ENCODE assay signal across 8 cellular contexts in genomic region chr2:171999604-172000469, GRCh38. TPM values are rescaled to one million over a fixed set of nuclear protein-coding genes. Genes with fewer than 3 reads are reported as not detected.
DNase-seq lines count a peak whose midpoint lies in the region; ATAC-seq and TF ChIP-seq lines count a peak whose summit lies in the region.

Gene METAP1D (plus strand): TSS chr2:171999953. CDS start chr2:171999970, 17 bp downstream.

- H3K9me3 Mint-ChIP-seq in activated T-helper 2 cell treated with anti-CD3 and anti-CD28 coated beads, Interferon-gamma antibody, Interleukin-2, Interleukin-4, amounts not matched to agents 10 μg/mL and 5 μg/mL and 100 μg/mL, durations not matched to agents 14 hours and 24 hours and 36 hours: no peaks in the 10 kb centered on the region
- no peaks in the 10 kb centered on the region for H3K9me3 Mint-ChIP-seq in natural killer cell treated with Interleukin-12 subunit alpha and Interleukin-12 subunit beta and Interleukin-15 and Interleukin-18, amount 100 ng/mL, for 72 hours

- peak; percentile 95 for DNase-seq in ELF-1 (ENCODE audit: low read depth, low spot score)
- peak; percentile 77 for DNase-seq in H4 (ENCODE audit: low spot score)
- DNase-seq in LHCN-M2 (ENCODE audit: low read depth): peak; percentile 87
- peak; percentile 97 for DNase-seq in RPMI8226
- peak; percentile 86 for DNase-seq in activated T-helper 2 cell treated with anti-CD3 and anti-CD28 coated beads, Interferon-gamma antibody, Interleukin-2, Interleukin-4, amounts not matched to agents 10 μg/mL and 5 μg/mL and 100 μg/mL, durations not matched to agents 14 hours and 24 hours and 36 hours (ENCODE audit: low spot score)
- DNase-seq in fibroblast of pulmonary artery (ENCODE audit: low read depth): peak; percentile 91
- DNase-seq in natural killer cell treated with Interleukin-12 subunit alpha and Interleukin-12 subunit beta and Interleukin-15 and Interleukin-18, amount 100 ng/mL, for 72 hours (ENCODE audit: low spot score): peak; percentile 95
- peak; percentile 68 to 83 (median 78) for DNase-seq in stimulated activated naive CD4-positive, alpha-beta T cell (lab: John Stamatoyannopoulos, UW)

- ATAC-seq in natural killer cell treated with Interleukin-12 subunit alpha and Interleukin-12 subunit beta and Interleukin-15 and Interleukin-18, amount 100 ng/mL, for 72 hours: peak; percentile 98 to 99

- TF ChIP-seq CTCF in fibroblast of pulmonary artery (IDR thresholded peaks at IDR 0.05; ENCODE audit: low read length, missing control alignments): no peak

- peaks cover 4% of the 10 kb centered on the region for H3K36me3 Mint-ChIP-seq in activated T-helper 2 cell treated with anti-CD3 and anti-CD28 coated beads, Interferon-gamma antibody, Interleukin-2, Interleukin-4, amounts not matched to agents 10 μg/mL and 5 μg/mL and 100 μg/mL, durations not matched to agents 14 hours and 24 hours and 36 hours (ENCODE audit: low read depth)
- no peaks in the 10 kb centered on the region for H3K36me3 Mint-ChIP-seq in natural killer cell treated with Interleukin-12 subunit alpha and Interleukin-12 subunit beta and Interleukin-15 and Interleukin-18, amount 100 ng/mL, for 72 hours

- H3K27ac Mint-ChIP-seq in activated T-helper 2 cell treated with anti-CD3 and anti-CD28 coated beads, Interferon-gamma antibody, Interleukin-2, Interleukin-4, amounts not matched to agents 10 μg/mL and 5 μg/mL and 100 μg/mL, durations not matched to agents 14 hours and 24 hours and 36 hours: peak within 1 kb of the TSS; percentile 96
- H3K27ac Mint-ChIP-seq in natural killer cell treated with Interleukin-12 subunit alpha and Interleukin-12 subunit beta and Interleukin-15 and Interleukin-18, amount 100 ng/mL, for 72 hours: peak within 1 kb of the TSS; percentile 78 to 86

- intact Hi-C loops in activated T-helper 2 cell treated with anti-CD3 and anti-CD28 coated beads, Interferon-gamma antibody, Interleukin-2, Interleukin-4, amounts not matched to agents 10 μg/mL and 5 μg/mL and 100 μg/mL, durations not matched to agents 14 hours and 24 hours and 36 hours (cut with micrococcal nuclease): loop anchor here (1.0 to 10.0 kb wide), 3 partner anchors 45 to 108 kb away; partner anchors contain the start of genes HAT1 and SLC25A12

- peak within 1 kb of the TSS; percentile 92 for H3K4me3 Mint-ChIP-seq in activated T-helper 2 cell treated with anti-CD3 and anti-CD28 coated beads, Interferon-gamma antibody, Interleukin-2, Interleukin-4, amounts not matched to agents 10 μg/mL and 5 μg/mL and 100 μg/mL, durations not matched to agents 14 hours and 24 hours and 36 hours (ENCODE audit: low read depth)
- peak within 1 kb of the TSS; percentile 92 for H3K4me3 Mint-ChIP-seq in natural killer cell treated with Interleukin-12 subunit alpha and Interleukin-12 subunit beta and Interleukin-15 and Interleukin-18, amount 100 ng/mL, for 72 hours

- peak within 1 kb of the TSS; percentile 98 for H3K4me3 ChIP-seq in fibroblast of pulmonary artery (replicated peaks; ENCODE audit: low read depth, low read length)

- H3K27me3 Mint-ChIP-seq in activated T-helper 2 cell treated with anti-CD3 and anti-CD28 coated beads, Interferon-gamma antibody, Interleukin-2, Interleukin-4, amounts not matched to agents 10 μg/mL and 5 μg/mL and 100 μg/mL, durations not matched to agents 14 hours and 24 hours and 36 hours (ENCODE audit: low read depth): peaks cover 3% of the 10 kb centered on the region
- peaks cover 0 to 12% of the 10 kb centered on the region in 2 donors for H3K27me3 Mint-ChIP-seq in natural killer cell treated with Interleukin-12 subunit alpha and Interleukin-12 subunit beta and Interleukin-15 and Interleukin-18, amount 100 ng/mL, for 72 hours

- peaks cover 18% of the 10 kb centered on the region for H3K4me1 Mint-ChIP-seq in activated T-helper 2 cell treated with anti-CD3 and anti-CD28 coated beads, Interferon-gamma antibody, Interleukin-2, Interleukin-4, amounts not matched to agents 10 μg/mL and 5 μg/mL and 100 μg/mL, durations not matched to agents 14 hours and 24 hours and 36 hours (ENCODE audit: low read depth)
- H3K4me1 Mint-ChIP-seq in natural killer cell treated with Interleukin-12 subunit alpha and Interleukin-12 subunit beta and Interleukin-15 and Interleukin-18, amount 100 ng/mL, for 72 hours (ENCODE audit: low read depth in 2 of 2): peaks cover 8 to 12% of the 10 kb centered on the region in 2 donors

RNA-seq across cellular contexts. Expression of gene METAP1D, which starts in this region (rescaled TPM):
- total RNA-seq in H4 (2014; rRNA removed; shearing (Covaris generic)): 30.7 and 36.0 TPM in 2 replicates
- total RNA-seq in LHCN-M2 (2014; rRNA removed): 6.9 and 8.2 TPM in 2 replicates
- 3.1 TPM for polyA plus RNA-seq in LHCN-M2 (2012)
- 6.0 and 7.9 TPM in 2 replicates for total RNA-seq in activated T-helper 2 cell treated with anti-CD3 and anti-CD28 coated beads, Interferon-gamma antibody, Interleukin-2, Interleukin-4, amounts not matched to agents 10 μg/mL and 5 μg/mL and 100 μg/mL, durations not matched to agents 14 hours and 24 hours and 36 hours
- 1 to 10 TPM; 2.8 to 6.6 TPM for total RNA-seq in natural killer cell treated with Interleukin-12 subunit alpha and Interleukin-12 subunit beta and Interleukin-15 and Interleukin-18, amount 100 ng/mL, for 72 hours

Comparison
In these comparisons a context has a peak if more than half of its experiments do, and no peak if none do; other contexts are left out.
1. Peak in every context shown above with its lines: DNase-seq, ATAC-seq and H3K4me3 ChIP-seq.